26 cellular contexts compared by ENCODE assay signal in genomic region chr6:167267896-167268528, GRCh38. TPM values are rescaled to one million over a fixed set of nuclear protein-coding genes. Genes with fewer than 3 reads are reported as not detected.
DNase-seq lines count a peak whose midpoint lies in the region; ATAC-seq, FAIRE-seq and TF ChIP-seq lines count a peak whose summit lies in the region.
"Had no signal": no experiment of that assay in that cellular context is flagged by ENCODE, and none has a peak within 500 bp of the region (broad histone marks: within the 10 kb centered on the region; RNA-seq: fewer than 3 reads in every experiment).

No MANE protein-coding gene starts in this region.

- no peaks in the 10 kb centered on the region for H3K4me1 ChIP-seq in smooth muscle cell (ENCODE audit: low read depth)
- H3K4me1 ChIP-seq: BLaER1 had no signal

- DNase-seq in bronchial epithelial cell (ENCODE audit: low read depth) = no peak
- DNase-seq in iPS-NIHi11 (ENCODE audit: low spot score) = peak; percentile 29
- DNase-seq in mesothelial cell of epicardium (ENCODE audit: low spot score in 2 of 2, unreplicated experiment in 2 of 2) = no peak
- no peak for DNase-seq in smooth muscle cell (lab: John Stamatoyannopoulos, UW; ENCODE audit: unreplicated experiment)
- no peak for DNase-seq in glomerular visceral epithelial cell (ENCODE audit: extremely low spot score)
- DNase-seq in NCI-H446 treated with DMSO at 0.1 percent for 48 hours (lab: John Stamatoyannopoulos, UW) = no peak
- DNase-seq: CD4-positive, alpha-beta memory T cell; DMS53; H9; IMR-90; Karpas-422; NCI-H1092; NCI-H2081; NCI-H2171 treated with DMSO at 0.1 percent for 48 hours; NK-92 treated with Interleukin-12 subunit alpha and Interleukin-12 subunit beta, amount 100 ng/mL, for 24 hours; Peyer's patch had no signal

- WGBS in smooth muscle cell (ENCODE audit: low lambda C conversion rate) = 89% methylated on average over 16 of the region's 16 CpGs

- H3K4me2 ChIP-seq in smooth muscle cell = no peak overlapping the region
- H3K4me2 ChIP-seq: BLaER1 had no signal

- H3K4me3 ChIP-seq in bronchial epithelial cell (ENCODE audit: low read depth, low read length) (no peak overlapping the region), smooth muscle cell (no peak overlapping the region)
- H3K4me3 ChIP-seq: BLaER1, Peyer's patch had no signal

- H3K9me3 ChIP-seq in smooth muscle cell (replicated peaks; ENCODE audit: low read depth) = no peaks in the 10 kb centered on the region
- H3K9me3 ChIP-seq: Peyer's patch had no signal

- no peak overlapping the region for H2AFZ ChIP-seq in smooth muscle cell (ENCODE audit: low read depth)

- H3K27me3 Mint-ChIP-seq in mesothelial cell of epicardium (ENCODE audit: low read depth) = no peaks in the 10 kb centered on the region

- no peaks in the 10 kb centered on the region for H3K36me3 Mint-ChIP-seq in mesothelial cell of epicardium
- H3K36me3 Mint-ChIP-seq: CD4-positive, alpha-beta memory T cell had no signal

- ATAC-seq in GM19455 (IDR thresholded peaks at IDR 0.05; ENCODE audit: unreplicated experiment) = no peak
- no peak for ATAC-seq in GM21515 (IDR thresholded peaks at IDR 0.05; ENCODE audit: unreplicated experiment)

- peaks cover 9% of the 10 kb centered on the region for H3K9me3 Mint-ChIP-seq in mesothelial cell of epicardium

- no peak overlapping the region for H3K4me3 Mint-ChIP-seq in mesothelial cell of epicardium
- H3K4me3 Mint-ChIP-seq: H9 had no signal

- peak; percentile 7 for FAIRE-seq in bronchial epithelial cell (lab: Jason Lieb, UNC)
- FAIRE-seq: GM12892, GM18507 had no signal

- H3K27ac Mint-ChIP-seq in mesothelial cell of epicardium = peak overlapping the region; percentile 48
- H3K27ac Mint-ChIP-seq: CD4-positive, alpha-beta memory T cell had no signal

- TF ChIP-seq CTCF in bronchial epithelial cell (IDR thresholded peaks at IDR 0.05; ENCODE audit: insufficient read depth, low read length, severe bottlenecking) (no peak), mesothelial cell of epicardium (IDR thresholded peaks at IDR 0.05; ENCODE audit: unreplicated experiment) (no peak), smooth muscle cell (IDR thresholded peaks at IDR 0.05; ENCODE audit: borderline replicate concordance, insufficient read depth, poor library complexity, severe bottlenecking) (no peak)

- H3K36me3 ChIP-seq in bronchial epithelial cell (ENCODE audit: control insufficient read depth, insufficient read depth, low read length) (no peaks in the 10 kb centered on the region), smooth muscle cell (ENCODE audit: low read depth) (no peaks in the 10 kb centered on the region)
- H3K36me3 ChIP-seq: BLaER1, Peyer's patch had no signal

- H3K27ac ChIP-seq in smooth muscle cell (ENCODE audit: low read depth) = peak overlapping the region; percentile 49
- H3K27ac ChIP-seq: BLaER1 had no signal

- no peaks in the 10 kb centered on the region for H4K20me1 ChIP-seq in smooth muscle cell (ENCODE audit: low read depth)
- H4K20me1 ChIP-seq: BLaER1 had no signal

- no peaks in the 10 kb centered on the region for H3K79me2 ChIP-seq in smooth muscle cell (ENCODE audit: low read depth)

- H3K9ac ChIP-seq in smooth muscle cell (ENCODE audit: low read depth) = no peak overlapping the region
- H3K9ac ChIP-seq: BLaER1 had no signal

- H3F3A ChIP-seq in smooth muscle cell (ENCODE audit: low read depth) = no peaks in the 10 kb centered on the region

- H3K27me3 ChIP-seq in bronchial epithelial cell (ENCODE audit: control insufficient read depth, insufficient read depth, low read length) (no peaks in the 10 kb centered on the region), smooth muscle cell (ENCODE audit: low read depth) (no peaks in the 10 kb centered on the region)
- H3K27me3 ChIP-seq: BLaER1, Peyer's patch had no signal

- H3K4me1 Mint-ChIP-seq in mesothelial cell of epicardium = peaks cover 37% of the 10 kb centered on the region

RNA-seq across cellular contexts. Expression of gene UNC93A, which starts 23.1 kb away (rescaled TPM):
- total RNA-seq in bronchial epithelial cell (not detected in 2 replicates), mesothelial cell of epicardium (not detected in 3 replicates), smooth muscle cell (1.5 TPM in 1 of 2 replicates, not detected in the other)
- polyA plus RNA-seq in smooth muscle cell = not detected in 2 replicates
- total RNA-seq: A673; CD4-positive, alpha-beta memory T cell; HT1080; IMR-90; MCF 10A; NCI-H460; SK-MEL-5 had no signal
- polyA plus RNA-seq: CD4-positive, alpha-beta memory T cell; IMR-90 had no signal

RNA-seq across cellular contexts. Expression of gene TTLL2, which starts 56.9 kb away (rescaled TPM):
- total RNA-seq in bronchial epithelial cell (not detected in 2 replicates), mesothelial cell of epicardium (not detected in 3 replicates), smooth muscle cell (not detected in 2 replicates)
- polyA plus RNA-seq in smooth muscle cell = not detected in 2 replicates
- total RNA-seq: A673; CD4-positive, alpha-beta memory T cell; H9; HT1080; IMR-90; MCF 10A; NCI-H460; Peyer's patch; SK-MEL-5 had no signal
- polyA plus RNA-seq: IMR-90 had no signal
